In the genomic region with DNA sequence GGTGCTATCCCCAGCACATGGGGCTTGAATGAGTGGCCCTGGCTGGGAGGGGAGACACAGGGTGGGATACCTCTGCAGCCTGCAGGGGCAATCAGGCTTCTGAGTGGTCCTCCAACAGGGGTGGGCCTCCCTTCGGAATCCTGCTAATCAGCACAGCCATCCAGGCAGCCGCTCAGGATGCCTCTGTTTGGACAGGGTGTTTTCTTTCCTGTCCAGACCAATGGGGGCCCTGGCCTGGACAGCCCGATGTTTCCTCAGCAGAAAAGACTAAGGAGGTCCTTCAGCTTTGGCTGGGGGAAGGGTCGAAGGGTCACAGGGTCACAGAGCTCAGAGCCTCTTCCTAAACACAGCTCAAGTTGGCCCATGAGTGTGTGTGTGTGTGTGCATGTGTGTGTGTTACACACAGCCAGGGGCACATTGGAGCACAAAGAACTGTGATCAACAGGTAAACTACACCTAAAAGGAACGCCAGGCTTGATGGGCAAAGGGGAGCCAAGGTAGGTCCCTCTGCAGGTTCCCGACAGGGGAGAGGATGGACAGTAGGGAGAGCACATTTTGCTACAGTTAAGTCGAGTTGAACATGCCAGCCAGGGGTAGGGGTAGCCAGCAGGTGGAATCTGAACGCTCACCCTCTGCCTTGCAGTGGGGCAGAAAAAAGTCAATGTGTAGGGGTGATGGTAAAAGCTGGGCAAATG, we compare ENCODE assay signal across 9 cellular contexts. TPM values are rescaled to one million over a fixed set of nuclear protein-coding genes. Genes with fewer than 3 reads are reported as not detected.
DNase-seq lines count a peak whose midpoint lies in the region; ATAC-seq and TF ChIP-seq lines count a peak whose summit lies in the region.
"Had no signal": no experiment of that assay in that cellular context is flagged by ENCODE, and none has a peak within 500 bp of the region (broad histone marks: within the 10 kb centered on the region; RNA-seq: fewer than 3 reads in every experiment).

No MANE protein-coding gene starts in this region.

- peaks cover 16 to 74% of the 10 kb centered on the region in 2 donors for H3K4me1 ChIP-seq in thoracic aorta (ENCODE audit: control insufficient read depth in 1 of 2, low read depth in 2 of 2)
- H3K4me1 ChIP-seq in trophoblast cell (ENCODE audit: control insufficient read depth in 1 of 2, insufficient read depth in 2 of 2, low read length in 2 of 2) = peaks cover 14 to 39% of the 10 kb centered on the region in 2 experiments

- peaks cover 4% of the 10 kb centered on the region for H3K79me2 ChIP-seq in trophoblast cell (ENCODE audit: control insufficient read depth, insufficient read depth, low read length, poor library complexity)

- no peak overlapping the region for H2BK5ac ChIP-seq in trophoblast cell (ENCODE audit: low read depth, low read length, poor library complexity)

- H3K27ac Mint-ChIP-seq in activated T-cell treated with anti-CD3 and anti-CD28 coated beads, Interleukin-2, amount 50 U/mL, for 72 hours = no peak overlapping the region
- no peak overlapping the region for H3K27ac Mint-ChIP-seq in activated CD8-positive, alpha-beta memory T cell treated with anti-CD3 and anti-CD28 coated beads, Interleukin-2, amount 10 ng/mL, durations not matched to agents 7 days and 5 days

- H3K27ac ChIP-seq in VCaP (peak overlapping the region; percentile 17; the same call in 1 of the 2 replicates), thoracic aorta (peak overlapping the region; percentile 52 to 98), trophoblast cell (ENCODE audit: low read depth, low read length) (no peak overlapping the region)
- H3K27ac ChIP-seq: brain microvascular endothelial cell had no signal

- peaks cover 31% of the 10 kb centered on the region for H3K4me1 Mint-ChIP-seq in activated T-cell treated with anti-CD3 and anti-CD28 coated beads, Interleukin-2, amount 50 U/mL, for 4 hours (ENCODE audit: low read depth)
- H3K4me1 Mint-ChIP-seq in activated T-cell treated with anti-CD3 and anti-CD28 coated beads, Interleukin-2, amount 50 U/mL, for 72 hours (ENCODE audit: low read depth) = peaks cover 41% of the 10 kb centered on the region
- peaks cover 28% of the 10 kb centered on the region for H3K4me1 Mint-ChIP-seq in activated CD8-positive, alpha-beta memory T cell treated with anti-CD3 and anti-CD28 coated beads, Interleukin-2, amount 10 ng/mL, durations not matched to agents 7 days and 5 days

- H2AFZ ChIP-seq in trophoblast cell (ENCODE audit: insufficient read depth, low read length, poor library complexity) = no peak overlapping the region

- H2BK12ac ChIP-seq in trophoblast cell (ENCODE audit: low read length) = no peak overlapping the region

- H4K91ac ChIP-seq in trophoblast cell (ENCODE audit: low read depth, low read length) = no peak overlapping the region

- H3K23ac ChIP-seq in trophoblast cell (ENCODE audit: low read length) = no peak overlapping the region

- peaks cover 9% of the 10 kb centered on the region for H3K79me1 ChIP-seq in trophoblast cell (ENCODE audit: low read length)

- no peak overlapping the region for H2AK5ac ChIP-seq in trophoblast cell (ENCODE audit: low read length)

- no CpG with 5 or more reads among the region's 8 CpGs for WGBS in trophoblast cell (ENCODE audit: extremely low coverage, insufficient coverage, insufficient read length)

- H3K27me3 Mint-ChIP-seq in activated T-cell treated with anti-CD3 and anti-CD28 coated beads, Interleukin-2, amount 50 U/mL, for 4 hours (ENCODE audit: low read depth) = no peaks in the 10 kb centered on the region
- no peaks in the 10 kb centered on the region for H3K27me3 Mint-ChIP-seq in activated T-cell treated with anti-CD3 and anti-CD28 coated beads, Interleukin-2, amount 50 U/mL, for 72 hours (ENCODE audit: low read depth)
- H3K27me3 Mint-ChIP-seq in activated CD8-positive, alpha-beta memory T cell treated with anti-CD3 and anti-CD28 coated beads, Interleukin-2, amount 10 ng/mL, durations not matched to agents 7 days and 5 days = no peaks in the 10 kb centered on the region

- H2BK120ac ChIP-seq in trophoblast cell (ENCODE audit: insufficient read depth, low read length, poor library complexity) = no peak overlapping the region

- no peak overlapping the region for H3K4me2 ChIP-seq in trophoblast cell (ENCODE audit: low read length)

- TF ChIP-seq CTCF in VCaP (conservative IDR thresholded peaks at IDR 0.05) (no peak), thoracic aorta (IDR thresholded peaks at IDR 0.05) (no peak)

- intact Hi-C loops in left ventricle myocardium superior (cut with micrococcal nuclease) = loop anchor here (10.0 kb wide), 1 partner anchor 278 kb away; no protein-coding TSS in a partner anchor

- CTCF ChIA-PET in activated CD8-positive, alpha-beta memory T cell treated with anti-CD3 and anti-CD28 coated beads, Interleukin-2, amount 10 ng/mL, durations not matched to agents 7 days and 5 days (lab: Charles Lee) = interaction anchor here (1.0 to 2.9 kb wide), 4 partner anchors 8 to 309 kb away, joined by 3 to 13 read pairs (median 4); no protein-coding TSS in a partner anchor

- H3K4me3 Mint-ChIP-seq in activated T-cell treated with anti-CD3 and anti-CD28 coated beads, Interleukin-2, amount 50 U/mL, for 4 hours = peak overlapping the region; percentile 10
- H3K4me3 Mint-ChIP-seq in activated T-cell treated with anti-CD3 and anti-CD28 coated beads, Interleukin-2, amount 50 U/mL, for 72 hours = peak overlapping the region in 1 of 2 donors; percentile 10
- H3K4me3 Mint-ChIP-seq in activated CD8-positive, alpha-beta memory T cell treated with anti-CD3 and anti-CD28 coated beads, Interleukin-2, amount 10 ng/mL, durations not matched to agents 7 days and 5 days = no peak overlapping the region

- no peak overlapping the region for H3K9ac ChIP-seq in trophoblast cell (ENCODE audit: low read length)

- no peak overlapping the region for H4K12ac ChIP-seq in trophoblast cell (ENCODE audit: low read depth, low read length)

- H3K36me3 ChIP-seq in thoracic aorta (peaks cover 9% of the 10 kb centered on the region), trophoblast cell (ENCODE audit: control insufficient read depth in 1 of 2, insufficient read depth in 2 of 2, low read length in 2 of 2) (peaks cover 22 to 31% of the 10 kb centered on the region in 2 experiments)

- no peak for DNase-seq in activated T-cell treated with anti-CD3 and anti-CD28 coated beads, Interleukin-2, amount 50 U/mL, for 4 hours
- no peak for DNase-seq in activated T-cell treated with anti-CD3 and anti-CD28 coated beads, Interleukin-2, amount 50 U/mL, for 72 hours
- no peak for DNase-seq in left ventricle myocardium superior
- no peak for DNase-seq in thoracic aorta (ENCODE audit: low spot score)
- no peak for DNase-seq in trophoblast cell
- DNase-seq in activated effector memory CD4-positive, alpha-beta T cell treated with anti-CD3 and anti-CD28 coated beads, Interleukin-2, amount 50 U/mL, for 16 hours = no peak
- no peak for DNase-seq in activated CD8-positive, alpha-beta memory T cell treated with anti-CD3 and anti-CD28 coated beads, Interleukin-2, amount 10 ng/mL, durations not matched to agents 7 days and 5 days

- H3K4me3 ChIP-seq in thoracic aorta (no peak overlapping the region), trophoblast cell (ENCODE audit: low read depth, low read length) (no peak overlapping the region)

- H3K18ac ChIP-seq in trophoblast cell (ENCODE audit: low read length) = no peak overlapping the region

- no peak overlapping the region for H4K8ac ChIP-seq in trophoblast cell (ENCODE audit: low read depth, low read length)

- H3K9me3 Mint-ChIP-seq in activated T-cell treated with anti-CD3 and anti-CD28 coated beads, Interleukin-2, amount 50 U/mL, for 4 hours = no peaks in the 10 kb centered on the region
- H3K9me3 Mint-ChIP-seq in activated T-cell treated with anti-CD3 and anti-CD28 coated beads, Interleukin-2, amount 50 U/mL, for 72 hours = no peaks in the 10 kb centered on the region
- H3K9me3 Mint-ChIP-seq in activated CD8-positive, alpha-beta memory T cell treated with anti-CD3 and anti-CD28 coated beads, Interleukin-2, amount 10 ng/mL, durations not matched to agents 7 days and 5 days (ENCODE audit: low read depth) = no peaks in the 10 kb centered on the region

- no peak for ATAC-seq in activated T-cell treated with anti-CD3 and anti-CD28 coated beads, Interleukin-2, amount 50 U/mL, for 4 hours
- no peak for ATAC-seq in activated T-cell treated with anti-CD3 and anti-CD28 coated beads, Interleukin-2, amount 50 U/mL, for 72 hours (replicated peaks in 1 of 2)
- ATAC-seq in left ventricle myocardium superior = peak; percentile 0
- no peak for ATAC-seq in thoracic aorta (ENCODE audit: insufficient number of reproducible peaks, low FRiP score, low read depth)
- no peak for ATAC-seq in activated CD8-positive, alpha-beta memory T cell treated with anti-CD3 and anti-CD28 coated beads, Interleukin-2, amount 10 ng/mL, durations not matched to agents 7 days and 5 days

- H3K14ac ChIP-seq in trophoblast cell (ENCODE audit: low read length) = no peak overlapping the region

- H3K4ac ChIP-seq in trophoblast cell (ENCODE audit: low read depth, low read length) = no peak overlapping the region

- no peaks in the 10 kb centered on the region for H3K9me3 ChIP-seq in thoracic aorta
- H3K9me3 ChIP-seq in trophoblast cell (ENCODE audit: insufficient read depth, low read depth, low read length) = no peaks in the 10 kb centered on the region

- peaks cover 3% of the 10 kb centered on the region for H3K36me3 Mint-ChIP-seq in activated T-cell treated with anti-CD3 and anti-CD28 coated beads, Interleukin-2, amount 50 U/mL, for 4 hours (ENCODE audit: insufficient read depth)
- H3K36me3 Mint-ChIP-seq in activated T-cell treated with anti-CD3 and anti-CD28 coated beads, Interleukin-2, amount 50 U/mL, for 72 hours (ENCODE audit: insufficient read depth in 2 of 2) = no peaks in the 10 kb centered on the region
- no peaks in the 10 kb centered on the region for H3K36me3 Mint-ChIP-seq in activated CD8-positive, alpha-beta memory T cell treated with anti-CD3 and anti-CD28 coated beads, Interleukin-2, amount 10 ng/mL, durations not matched to agents 7 days and 5 days

- H3K27me3 ChIP-seq in thoracic aorta (replicated peaks; ENCODE audit: insufficient read depth) (no peaks in the 10 kb centered on the region), trophoblast cell (ENCODE audit: insufficient read depth, low read length) (peaks cover 5% of the 10 kb centered on the region)
- H3K27me3 ChIP-seq: brain microvascular endothelial cell had no signal

RNA-seq across cellular contexts. Expression of gene HAPLN3, which starts 1.1 kb away (rescaled TPM):
- total RNA-seq in activated T-cell treated with anti-CD3 and anti-CD28 coated beads, Interleukin-2, amount 50 U/mL, for 4 hours = 10 to 100 TPM; 67.4 to 87.5 (median 79.8) TPM
- 100 to 1,000 TPM in 1 of 2 donors, 10 to 100 TPM in 1; 82.5 to 114 TPM for total RNA-seq in activated T-cell treated with anti-CD3 and anti-CD28 coated beads, Interleukin-2, amount 50 U/mL, for 72 hours
- 2.0 TPM for total RNA-seq in left ventricle myocardium superior
- 100 to 1,000 TPM; 111 to 173 TPM for total RNA-seq in thoracic aorta
- 32.5 and 37.3 TPM in 2 replicates for polyA plus RNA-seq in trophoblast cell (2013)
- total RNA-seq in activated CD8-positive, alpha-beta memory T cell treated with anti-CD3 and anti-CD28 coated beads, Interleukin-2, amount 10 ng/mL, durations not matched to agents 7 days and 5 days = 10 to 100 TPM; 37.3 to 49.1 TPM

RNA-seq across cellular contexts. Expression of gene MFGE8, which starts 16.7 kb away (rescaled TPM):
- 1 to 10 TPM; 4.7 to 5.7 (median 5.1) TPM for total RNA-seq in activated T-cell treated with anti-CD3 and anti-CD28 coated beads, Interleukin-2, amount 50 U/mL, for 4 hours
- total RNA-seq in activated T-cell treated with anti-CD3 and anti-CD28 coated beads, Interleukin-2, amount 50 U/mL, for 72 hours = 10 to 100 TPM; 21.7 to 27.7 TPM
- total RNA-seq in left ventricle myocardium superior (322 TPM), thoracic aorta (1,000 to 10,000 TPM; 1,687 to 3,053 TPM)
- polyA plus RNA-seq in trophoblast cell (2013) = 445 and 464 TPM in 2 replicates
- total RNA-seq in activated CD8-positive, alpha-beta memory T cell treated with anti-CD3 and anti-CD28 coated beads, Interleukin-2, amount 10 ng/mL, durations not matched to agents 7 days and 5 days = 10 to 100 TPM; 22.9 to 38.1 TPM

Comparison
In these comparisons a context has a peak if more than half of its experiments do, and no peak if none do; other contexts are left out.
1. RNA of gene HAPLN3, which starts 1.1 kb away (total RNA-seq): 111 to 173 TPM in thoracic aorta, 82.5 to 114 TPM in activated T-cell treated with anti-CD3 and anti-CD28 coated beads, Interleukin-2, amount 50 U/mL, for 72 hours, 67.4 to 87.5 TPM in activated T-cell treated with anti-CD3 and anti-CD28 coated beads, Interleukin-2, amount 50 U/mL, for 4 hours and 37.3 to 49.1 TPM in activated CD8-positive, alpha-beta memory T cell treated with anti-CD3 and anti-CD28 coated beads, Interleukin-2, amount 10 ng/mL, durations not matched to agents 7 days and 5 days; 2.0 TPM in left ventricle myocardium superior (single experiment); every median in the first group is over 10 times any median in the second.